ENCODE assay signal across 7 cellular contexts in the genomic region with DNA sequence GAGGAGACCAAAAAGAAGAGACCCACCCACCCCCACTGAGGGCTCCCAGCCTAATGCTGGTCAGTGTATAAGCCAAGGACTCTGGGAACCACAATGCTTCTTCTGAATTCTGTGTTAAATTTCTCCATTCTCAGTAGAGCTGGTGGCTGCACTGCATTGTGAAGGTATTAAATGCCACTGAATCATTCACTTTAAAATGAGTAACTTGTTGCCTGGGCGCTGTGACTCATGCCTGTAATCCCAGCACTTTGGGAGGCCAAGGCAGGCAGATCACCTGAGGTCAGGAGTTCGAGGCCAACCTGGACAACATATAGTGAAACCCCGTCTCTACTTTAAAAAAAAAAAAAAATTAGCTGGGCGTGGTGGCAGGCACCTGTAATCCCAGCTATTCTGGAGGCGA. TPM values are rescaled to one million over a fixed set of nuclear protein-coding genes. Genes with fewer than 3 reads are reported as not detected.
"Had no signal": no experiment of that assay in that cellular context is flagged by ENCODE, and none has a peak within 500 bp of the region (broad histone marks: within the 10 kb centered on the region; RNA-seq: fewer than 3 reads in every experiment).

No MANE protein-coding gene starts in this region.

RNA-seq across cellular contexts. Expression of gene ITIH5, which starts 13.3 kb away (rescaled TPM):
- total RNA-seq: activated CD4-positive, alpha-beta T cell treated with anti-CD3 and anti-CD28 coated beads, Interleukin-2, amount 10 ng/mL, durations not matched to agents 7 days and 5 days; activated CD8-positive, alpha-beta memory T cell treated with anti-CD3 and anti-CD28 coated beads, Interleukin-2, amount 10 ng/mL, durations not matched to agents 7 days and 5 days; activated naive CD8-positive, alpha-beta T cell treated with anti-CD3 and anti-CD28 coated beads for 36 hours; NCI-H460 had no signal

RNA-seq across cellular contexts. Expression of gene ITIH2, which starts 23.0 kb away (rescaled TPM):
- total RNA-seq: activated CD4-positive, alpha-beta T cell treated with anti-CD3 and anti-CD28 coated beads, Interleukin-2, amount 10 ng/mL, durations not matched to agents 7 days and 5 days; activated CD8-positive, alpha-beta memory T cell treated with anti-CD3 and anti-CD28 coated beads, Interleukin-2, amount 10 ng/mL, durations not matched to agents 7 days and 5 days; activated naive CD8-positive, alpha-beta T cell treated with anti-CD3 and anti-CD28 coated beads for 36 hours; cardiac septum; NCI-H460; Peyer's patch; Right ventricle myocardium superior had no signal
